27 cellular contexts compared by ENCODE assay signal in genomic region chr18:34886162-34886561, GRCh38.
"Had no signal": no experiment of that assay in that cellular context is flagged by ENCODE, and none has a peak within 500 bp of the region (broad histone marks: within the 10 kb centered on the region; RNA-seq: fewer than 3 reads in every experiment).

No MANE protein-coding gene starts in this region.

- H3K36me3 ChIP-seq: WERI-Rb-1 had no signal

- H3K4me1 ChIP-seq: body of pancreas, foreskin keratinocyte had no signal

- H3K4me1 Mint-ChIP-seq: activated B cell treated with CpG ODN at 0.5 μM for 24 hours; activated naive CD4-positive, alpha-beta T cell treated with anti-CD3 and anti-CD28 coated beads, Interleukin-2, amount 10 ng/mL, durations not matched to agents 7 days and 5 days; T-helper 17 cell had no signal

- H3K36me3 Mint-ChIP-seq: activated naive CD4-positive, alpha-beta T cell treated with anti-CD3 and anti-CD28 coated beads, Interleukin-2, amount 10 ng/mL, durations not matched to agents 7 days and 5 days; activated naive CD4-positive, alpha-beta T cell treated with anti-CD3 and anti-CD28 coated beads, Interleukin-2, amount 50 U/mL, for 72 hours; activated naive CD8-positive, alpha-beta T cell treated with anti-CD3 and anti-CD28 coated beads, Interleukin-2, amount 10 ng/mL, durations not matched to agents 7 days and 5 days had no signal

- H3K27ac Mint-ChIP-seq: activated B cell treated with CpG ODN at 0.5 μM for 24 hours; activated CD8-positive, alpha-beta T cell treated with anti-CD3 and anti-CD28 coated beads for 36 hours; activated naive CD4-positive, alpha-beta T cell treated with anti-CD3 and anti-CD28 coated beads, Interleukin-2, amount 10 ng/mL, durations not matched to agents 7 days and 5 days; activated naive CD4-positive, alpha-beta T cell treated with anti-CD3 and anti-CD28 coated beads, Interleukin-2, amount 50 U/mL, for 72 hours; activated naive CD8-positive, alpha-beta T cell treated with anti-CD3 and anti-CD28 coated beads, Interleukin-2, amount 10 ng/mL, durations not matched to agents 7 days and 5 days; activated T-helper 1 cell treated with anti-CD3 and anti-CD28 coated beads, Interleukin-12 subunit alpha, Interleukin-12 subunit beta, Interleukin-2, Interleukin-4 antibody, amounts not matched to agents 30 ng/mL and 10 ng/mL and 1 ng/mL, durations not matched to agents 14 hours and 24 hours and 36 hours; activated T-helper 2 cell treated with anti-CD3 and anti-CD28 coated beads, Interferon-gamma antibody, Interleukin-2, Interleukin-4, amounts not matched to agents 10 μg/mL and 5 μg/mL and 100 μg/mL, durations not matched to agents 14 hours and 24 hours and 36 hours; endodermal cell; T-helper 17 cell; T-helper 2 cell treated with Interferon-gamma antibody and Interleukin-4, amounts not matched to agents 5 μg/mL and 100 μg/mL, for 36 hours had no signal

- H3K9me3 ChIP-seq: body of pancreas, esophagus muscularis mucosa, gastroesophageal sphincter had no signal

- H3K27me3 Mint-ChIP-seq: activated naive CD4-positive, alpha-beta T cell treated with anti-CD3 and anti-CD28 coated beads, Interleukin-2, amount 10 ng/mL, durations not matched to agents 7 days and 5 days had no signal

- H3K27me3 ChIP-seq: body of pancreas, esophagus muscularis mucosa, foreskin keratinocyte, gastroesophageal sphincter had no signal

- H3K9me3 Mint-ChIP-seq: activated B cell treated with CpG ODN at 0.5 μM for 24 hours; activated CD8-positive, alpha-beta T cell treated with anti-CD3 and anti-CD28 coated beads for 36 hours; activated naive CD4-positive, alpha-beta T cell treated with anti-CD3 and anti-CD28 coated beads, Interleukin-2, amount 10 ng/mL, durations not matched to agents 7 days and 5 days; activated naive CD4-positive, alpha-beta T cell treated with anti-CD3 and anti-CD28 coated beads, Interleukin-2, amount 50 U/mL, for 72 hours; activated T-helper 1 cell treated with anti-CD3 and anti-CD28 coated beads, Interleukin-12 subunit alpha, Interleukin-12 subunit beta, Interleukin-2, Interleukin-4 antibody, amounts not matched to agents 30 ng/mL and 10 ng/mL and 1 ng/mL, durations not matched to agents 14 hours and 24 hours and 36 hours; activated T-helper 2 cell treated with anti-CD3 and anti-CD28 coated beads, Interferon-gamma antibody, Interleukin-2, Interleukin-4, amounts not matched to agents 10 μg/mL and 5 μg/mL and 100 μg/mL, durations not matched to agents 14 hours and 24 hours and 36 hours; endodermal cell; T-helper 2 cell treated with Interferon-gamma antibody and Interleukin-4, amounts not matched to agents 5 μg/mL and 100 μg/mL, for 36 hours had no signal

- H3K4me3 Mint-ChIP-seq: activated B cell treated with CpG ODN at 0.5 μM for 24 hours; activated CD8-positive, alpha-beta T cell treated with anti-CD3 and anti-CD28 coated beads for 36 hours; activated naive CD4-positive, alpha-beta T cell treated with anti-CD3 and anti-CD28 coated beads, Interleukin-2, amount 10 ng/mL, durations not matched to agents 7 days and 5 days; activated naive CD8-positive, alpha-beta T cell treated with anti-CD3 and anti-CD28 coated beads, Interleukin-2, amount 10 ng/mL, durations not matched to agents 7 days and 5 days; activated T-helper 1 cell treated with anti-CD3 and anti-CD28 coated beads, Interleukin-12 subunit alpha, Interleukin-12 subunit beta, Interleukin-2, Interleukin-4 antibody, amounts not matched to agents 30 ng/mL and 10 ng/mL and 1 ng/mL, durations not matched to agents 14 hours and 24 hours and 36 hours; endodermal cell; T-helper 17 cell; T-helper 2 cell treated with Interferon-gamma antibody and Interleukin-4, amounts not matched to agents 5 μg/mL and 100 μg/mL, for 36 hours had no signal

- H3K4me3 ChIP-seq: body of pancreas, esophagus muscularis mucosa, gastroesophageal sphincter had no signal

- DNase-seq: activated B cell treated with CpG ODN at 0.5 μM for 24 hours; activated CD4-positive, alpha-beta T cell treated with anti-CD3 and anti-CD28 coated beads for 48 hours; activated CD4-positive, alpha-beta T cell treated with anti-CD3 and anti-CD28 coated beads, Interleukin-2, amount 50 U/mL, for 1 hour; activated CD4-positive, alpha-beta T cell treated with anti-CD3 and anti-CD28 coated beads, Interleukin-2, amount 50 U/mL, for 48 hours; activated CD8-positive, alpha-beta memory T cell treated with anti-CD3 and anti-CD28 coated beads for 24 hours; activated CD8-positive, alpha-beta T cell treated with anti-CD3 and anti-CD28 coated beads for 36 hours; activated effector memory CD4-positive, alpha-beta T cell treated with anti-CD3 and anti-CD28 coated beads, Interleukin-2, amount 50 U/mL, for 16 hours; activated naive CD4-positive, alpha-beta T cell treated with anti-CD3 and anti-CD28 coated beads, Interleukin-2, amount 10 ng/mL, durations not matched to agents 7 days and 5 days; activated naive CD8-positive, alpha-beta T cell treated with anti-CD3 and anti-CD28 coated beads, Interleukin-2, amount 10 ng/mL, durations not matched to agents 7 days and 5 days; activated T-cell treated with anti-CD3 and anti-CD28 coated beads, Interleukin-2, amount 50 U/mL, for 48 hours; body of pancreas; caudate nucleus; effector CD8-positive, alpha-beta T cell; endodermal cell; erythroblast; foreskin keratinocyte; T-helper 1 cell; T-helper 17 cell; T1000; WERI-Rb-1 had no signal

- H3K27ac ChIP-seq: body of pancreas, esophagus muscularis mucosa, foreskin keratinocyte, gastroesophageal sphincter, WERI-Rb-1 had no signal

- ATAC-seq: activated CD4-positive, CD25-positive, alpha-beta regulatory T cell treated with anti-CD3 and anti-CD28 coated beads, Interleukin-2, amount 50 U/mL, for 24 hours; activated CD8-positive, alpha-beta T cell treated with anti-CD3 and anti-CD28 coated beads for 36 hours; activated naive CD4-positive, alpha-beta T cell treated with anti-CD3 and anti-CD28 coated beads, Interleukin-2, amount 50 U/mL, for 72 hours; body of pancreas; foreskin keratinocyte; gastroesophageal sphincter; T-helper 17 cell had no signal
